Comparison of ENCODE assay signal across 1 cellular context in genomic region chr1:54872041-54872342, GRCh38.
TF ChIP-seq lines count a peak whose summit lies in the region.

No MANE protein-coding gene starts in this region.

TF ChIP-seq in WTC11, 78 proteins besides CTCF, POLR2A, EP300 and RAD21:
- TF ChIP-seq SOX15 (CRISPR knock-in tag; IDR thresholded peaks at IDR 0.05) (no peak), AR (CRISPR knock-in tag; IDR thresholded peaks at IDR 0.05) (no peak), NFATC4 (CRISPR knock-in tag; IDR thresholded peaks at IDR 0.05) (no peak)
